ENCODE assay signal across 7 cellular contexts in genomic region chr3:106428565-106428994, GRCh38.
A peak's percentile ranks its signal among the peaks of the same experiment; 100 is the strongest.
DNase-seq lines count a peak whose midpoint lies in the region; TF ChIP-seq lines count a peak whose summit lies in the region.

No MANE protein-coding gene starts in this region.

- no peaks in the 10 kb centered on the region for H4K20me1 ChIP-seq in PC-9 (ENCODE audit: insufficient read depth)

- CTCF ChIA-PET in PC-9 (lab: Charles Lee) = no interaction called here

- no peak overlapping the region for H3K27ac ChIP-seq in PC-9
- no peak overlapping the region for H3K27ac ChIP-seq in colonic mucosa

- H3K27me3 ChIP-seq in PC-9 (ENCODE audit: insufficient read depth, low read depth) = no peaks in the 10 kb centered on the region
- H3K27me3 ChIP-seq in colonic mucosa = no peaks in the 10 kb centered on the region

- H3K36me3 ChIP-seq in PC-9 (ENCODE audit: low read depth) = no peaks in the 10 kb centered on the region
- no peaks in the 10 kb centered on the region for H3K36me3 ChIP-seq in colonic mucosa

- peak; percentile 89 for DNase-seq in HFF-Myc (ENCODE audit: extremely low read depth, low read depth)
- peak; percentile 50 to 81 for DNase-seq in PC-9
- DNase-seq in fibroblast of peridontal ligament (ENCODE audit: extremely low read depth) = peak; percentile 100
- DNase-seq in stimulated activated CD4-positive, alpha-beta T cell treated with anti-CD3 and anti-CD28 coated beads, Interleukin-1b, Interleukin-23, amount 100 ng/mL, for 48 hours = peak; percentile 79
- DNase-seq in colonic mucosa = no peak
- no peak for DNase-seq in RPMI8226
- no peak for DNase-seq in NCI-H2081 (lab: John Stamatoyannopoulos, UW)

- no TSS peak for BruUV-seq in PC-9 (replicated peaks; lab: Mats Ljungman, UMichigan)

- H3K4me2 ChIP-seq in PC-9 = no peak overlapping the region

- no peak overlapping the region for H3K9ac ChIP-seq in colonic mucosa (ENCODE audit: low read depth in 2 of 2, low read length in 2 of 2)

- peaks cover 19% of the 10 kb centered on the region for H3K9me3 ChIP-seq in PC-9 (ENCODE audit: insufficient read depth, low read depth)
- no peaks in the 10 kb centered on the region for H3K9me3 ChIP-seq in colonic mucosa

- POLR2A ChIA-PET in PC-9 (lab: Charles Lee; ENCODE audit: unreplicated experiment) = interaction anchor here (0.6 to 0.7 kb wide), 2 partner anchors 12 to 51 kb away, joined by 3 to 4 read pairs; no protein-coding TSS in a partner anchor

- no peaks in the 10 kb centered on the region for H3K9me2 ChIP-seq in PC-9 (ENCODE audit: insufficient read depth)

- intact Hi-C loops in PC-9 (cut with micrococcal nuclease; ENCODE audit: unreplicated experiment) (no loop called here), colonic mucosa (cut with DNase I) (no loop called here)

- H3K4me1 ChIP-seq in PC-9 (replicated peaks; ENCODE audit: insufficient read depth) = no peaks in the 10 kb centered on the region; the same call in 1 of the 2 replicates
- H3K4me1 ChIP-seq in colonic mucosa = no peaks in the 10 kb centered on the region

- H2AFZ ChIP-seq in PC-9 = no peak overlapping the region

- TF ChIP-seq CTCF in HFF-Myc (IDR thresholded peaks at IDR 0.05; ENCODE audit: low read depth, low read length, missing control alignments) (no peak), PC-9 (conservative IDR thresholded peaks at IDR 0.05) (no peak), colonic mucosa (IDR thresholded peaks at IDR 0.05) (no peak)

- peaks cover 9% of the 10 kb centered on the region; the same call in 1 of the 2 replicates for H3F3A ChIP-seq in PC-9 (ENCODE audit: insufficient read depth, low read depth)

- H3K4me3 ChIP-seq in HFF-Myc (replicated peaks; ENCODE audit: low read depth, low read length) (no peak overlapping the region), PC-9 (no peak overlapping the region), colonic mucosa (no peak overlapping the region)

- no peaks in the 10 kb centered on the region for H3K79me2 ChIP-seq in PC-9 (ENCODE audit: low read depth)

Comparison
In these comparisons a context has a peak if more than half of its experiments do, and no peak if none do; other contexts are left out.
1. DNase-seq: peak in HFF-Myc (single experiment), PC-9 (2 of 2), fibroblast of peridontal ligament (single experiment) and stimulated activated CD4-positive, alpha-beta T cell treated with anti-CD3 and anti-CD28 coated beads, Interleukin-1b, Interleukin-23, amount 100 ng/mL, for 48 hours (single experiment); none in colonic mucosa (single experiment), RPMI8226 (single experiment) and NCI-H2081 (0 of 2).